ENCODE assay signal across 25 cellular contexts in genomic region chr5:55406292-55406691, GRCh38.
DNase-seq lines count a peak whose midpoint lies in the region; ATAC-seq lines count a peak whose summit lies in the region.
"Had no signal": no experiment of that assay in that cellular context is flagged by ENCODE, and none has a peak within 500 bp of the region (broad histone marks: within the 10 kb centered on the region; RNA-seq: fewer than 3 reads in every experiment).

No MANE protein-coding gene starts in this region.

- H4K8ac ChIP-seq in mesendoderm (ENCODE audit: low read depth, low read length) = no peak overlapping the region

- no peak overlapping the region for H2AK5ac ChIP-seq in mesendoderm (ENCODE audit: low read length)

- H3K79me2 ChIP-seq in mesendoderm (ENCODE audit: control insufficient read depth, insufficient read depth, low read length) = no peaks in the 10 kb centered on the region

- H3K23ac ChIP-seq in mesendoderm (ENCODE audit: low read length) = no peak overlapping the region

- peak overlapping the region; percentile 11 for H3K27ac ChIP-seq in mesendoderm (ENCODE audit: low read depth, low read length)
- H3K27ac ChIP-seq: breast epithelium, neutrophil, sigmoid colon had no signal

- H3K36me3 ChIP-seq in mesendoderm (ENCODE audit: control insufficient read depth, insufficient read depth, low read length) = peaks cover 2% of the 10 kb centered on the region
- H3K36me3 ChIP-seq: breast epithelium had no signal

- no peak overlapping the region for H3K4me2 ChIP-seq in mesendoderm (ENCODE audit: low read length)
- H3K4me2 ChIP-seq: SK-N-SH had no signal

- H3K9ac ChIP-seq in mesendoderm (ENCODE audit: low read length) = no peak overlapping the region
- H3K9ac ChIP-seq: SK-N-SH had no signal

- no peaks in the 10 kb centered on the region for H3K27me3 ChIP-seq in mesendoderm (ENCODE audit: insufficient read depth, low read length, poor library complexity)
- H3K27me3 ChIP-seq: breast epithelium, neutrophil, sigmoid colon had no signal

- no peak overlapping the region for H4K5ac ChIP-seq in mesendoderm (ENCODE audit: low read length)

- no peaks in the 10 kb centered on the region for H3K79me1 ChIP-seq in mesendoderm (ENCODE audit: low read length)

- H3K4me1 ChIP-seq in mesendoderm (ENCODE audit: control insufficient read depth, low read depth, low read length) = no peaks in the 10 kb centered on the region
- H3K4me1 ChIP-seq: breast epithelium had no signal

- no peak overlapping the region for H2BK5ac ChIP-seq in mesendoderm (ENCODE audit: low read length)

- H3K4ac ChIP-seq in mesendoderm (ENCODE audit: low read depth, low read length) = no peak overlapping the region

- no CpG with 5 or more reads among the region's 2 CpGs for WGBS in mesendoderm (ENCODE audit: extremely low coverage, insufficient coverage, low lambda C conversion rate)

- H3K18ac ChIP-seq in mesendoderm (ENCODE audit: low read length) = no peak overlapping the region

- ATAC-seq in HG02571 (IDR thresholded peaks at IDR 0.05; ENCODE audit: unreplicated experiment) = no peak
- ATAC-seq: activated T-helper 17 cell treated with anti-CD3 and anti-CD28 coated beads, Interleukin-2, amount 50 U/mL, for 72 hours had no signal

- DNase-seq in DMS79 treated with DMSO at 0.1 percent for 48 hours (lab: John Stamatoyannopoulos, UW) (peak; percentile 4), DMS79 (lab: John Stamatoyannopoulos, UW) (no peak), NCI-H146 (lab: John Stamatoyannopoulos, UW) (peak; percentile 66), NCI-H82 treated with DMSO at 0.1 percent for 48 hours (lab: John Stamatoyannopoulos, UW; ENCODE audit: unreplicated experiment) (peak; percentile 1), mesendoderm (peak; percentile 79), D341Med (ENCODE audit: low spot score) (no peak)
- no peak for DNase-seq in stimulated activated CD4-positive, alpha-beta T cell treated with anti-CD3 and anti-CD28 coated beads, Interleukin-2, amount 100 ng/mL, for 24 hours
- DNase-seq: activated CD4-positive, alpha-beta memory T cell treated with anti-CD3 and anti-CD28 coated beads, Interleukin-2, amount 10 ng/mL, durations not matched to agents 7 days and 5 days; activated CD4-positive, alpha-beta T cell treated with anti-CD3 and anti-CD28 coated beads for 1 hour; activated CD8-positive, alpha-beta memory T cell treated with anti-CD3 and anti-CD28 coated beads, Interleukin-2, amount 50 U/mL, for 48 hours; CD4-positive, alpha-beta T cell; DMS 273 treated with DMSO at 0.1 percent for 48 hours; effector CD8-positive, alpha-beta T cell; GF-D8; islet precursor cell; Karpas-422; naive B cell; NCI-H1930; sigmoid colon; T-helper 17 cell had no signal

- no peak overlapping the region for H3K56ac ChIP-seq in mesendoderm (ENCODE audit: low read length)

- no peak overlapping the region for H3K4me3 ChIP-seq in mesendoderm (ENCODE audit: low read length)
- H3K4me3 ChIP-seq: breast epithelium, sigmoid colon had no signal

- no peak overlapping the region for H2BK15ac ChIP-seq in mesendoderm (replicated peaks; ENCODE audit: low read depth)

- no peak overlapping the region for H2BK120ac ChIP-seq in mesendoderm (ENCODE audit: low read depth, low read length)

Comparison
In these comparisons a context has a peak if more than half of its experiments do, and no peak if none do; other contexts are left out.
1. DNase-seq: peak in DMS79 treated with DMSO at 0.1 percent for 48 hours (single experiment), NCI-H146 (single experiment), NCI-H82 treated with DMSO at 0.1 percent for 48 hours (single experiment) and mesendoderm (single experiment); none in DMS79 (single experiment), D341Med (single experiment) and stimulated activated CD4-positive, alpha-beta T cell treated with anti-CD3 and anti-CD28 coated beads, Interleukin-2, amount 100 ng/mL, for 24 hours (0 of 2).